ENCODE assay signal across 22 cellular contexts in the genomic region with DNA sequence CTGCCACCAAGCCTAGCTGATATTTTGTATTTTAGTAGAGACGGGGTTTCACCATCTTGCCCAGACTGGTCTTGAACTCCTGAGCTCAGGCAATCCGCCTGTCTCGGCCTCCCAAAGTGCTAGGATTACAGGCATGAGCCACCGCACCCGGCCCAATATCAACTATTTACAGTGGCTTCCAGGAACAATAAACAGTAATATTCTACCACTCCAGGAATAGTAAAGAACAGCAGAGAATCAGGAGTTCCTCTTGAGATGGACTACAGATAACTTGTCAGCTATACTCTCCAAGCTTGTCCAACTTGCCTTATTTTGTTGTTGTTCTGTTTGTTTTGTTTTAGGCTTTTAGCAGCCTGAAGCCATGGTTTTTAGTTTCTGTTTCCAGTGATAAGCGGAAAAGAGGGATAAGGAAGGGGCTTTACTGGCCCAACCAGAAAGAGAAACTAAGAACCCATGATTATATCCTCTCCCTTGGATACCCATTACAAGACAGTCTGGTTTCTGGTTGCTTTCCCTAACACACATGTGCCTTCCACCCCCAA. TPM values are rescaled to one million over a fixed set of nuclear protein-coding genes. Genes with fewer than 3 reads are reported as not detected.
DNase-seq lines count a peak whose midpoint lies in the region; ATAC-seq and TF ChIP-seq lines count a peak whose summit lies in the region.
"Had no signal": no experiment of that assay in that cellular context is flagged by ENCODE, and none has a peak within 500 bp of the region (broad histone marks: within the 10 kb centered on the region; RNA-seq: fewer than 3 reads in every experiment).

No MANE protein-coding gene starts in this region.

- no peak overlapping the region for H3K23ac ChIP-seq in mesenchymal stem cell (ENCODE audit: low read length in 2 of 2)

- H3K79me1 ChIP-seq in mesenchymal stem cell (replicated peaks; ENCODE audit: low read length, poor library complexity, severe bottlenecking), result no peaks in the 10 kb centered on the region

- H3K36me3 Mint-ChIP-seq in activated naive CD4-positive, alpha-beta T cell treated with anti-CD3 and anti-CD28 coated beads, Interleukin-2, amount 50 U/mL, for 24 hours, result peaks cover 32% of the 10 kb centered on the region
- peaks cover 59% of the 10 kb centered on the region for H3K36me3 Mint-ChIP-seq in activated T-helper 1 cell treated with anti-CD3 and anti-CD28 coated beads, Interleukin-12 subunit alpha, Interleukin-12 subunit beta, Interleukin-2, Interleukin-4 antibody, amounts not matched to agents 30 ng/mL and 10 ng/mL and 1 ng/mL, durations not matched to agents 14 hours and 24 hours and 36 hours (ENCODE audit: low read depth)

- H3K18ac ChIP-seq in mesenchymal stem cell (ENCODE audit: low read depth in 1 of 2, low read length in 2 of 2), result peak overlapping the region in 1 of 2 experiments; percentile 43

- TF ChIP-seq POLR2A in uterus (IDR thresholded peaks at IDR 0.05) (no peak), body of pancreas (IDR thresholded peaks at IDR 0.05) (no peak)

- ATAC-seq in HG03139 (IDR thresholded peaks at IDR 0.05; ENCODE audit: unreplicated experiment) (no peak), body of pancreas (no peak)

- H3K36me3 ChIP-seq in mesenchymal stem cell (ENCODE audit: control insufficient read depth in 1 of 2, insufficient read depth in 2 of 2, low read depth in 1 of 2, low read length in 2 of 2), result peaks cover 4 to 16% of the 10 kb centered on the region in 2 experiments
- no peaks in the 10 kb centered on the region for H3K36me3 ChIP-seq in uterus
- no peaks in the 10 kb centered on the region for H3K36me3 ChIP-seq in body of pancreas (replicated peaks in 1 of 2; ENCODE audit: insufficient read depth in 1 of 2, low read depth in 2 of 2)
- H3K36me3 ChIP-seq: cardiac muscle cell had no signal

- no peak overlapping the region for H2BK15ac ChIP-seq in mesenchymal stem cell (ENCODE audit: low read depth, poor library complexity, severe bottlenecking)

- H3K14ac ChIP-seq in mesenchymal stem cell (ENCODE audit: low read length in 2 of 2), result no peak overlapping the region

- H3K9ac ChIP-seq in mesenchymal stem cell (ENCODE audit: low read length), result no peak overlapping the region

- no peak overlapping the region for H2AK5ac ChIP-seq in mesenchymal stem cell (ENCODE audit: low read length, severe bottlenecking)

- no peak overlapping the region for H4K91ac ChIP-seq in mesenchymal stem cell (ENCODE audit: low read length)

- no peak overlapping the region for H2BK120ac ChIP-seq in mesenchymal stem cell (ENCODE audit: low read depth, low read length)

- H3K4me3 ChIP-seq in mesenchymal stem cell (ENCODE audit: insufficient read depth in 1 of 2, low read depth in 1 of 2, low read length in 2 of 2) (no peak overlapping the region), uterus (no peak overlapping the region), body of pancreas (no peak overlapping the region)
- H3K4me3 ChIP-seq: cardiac muscle cell had no signal

- H2BK5ac ChIP-seq in mesenchymal stem cell (ENCODE audit: low read depth, low read length, poor library complexity, severe bottlenecking), result no peak overlapping the region

- H3K27ac Mint-ChIP-seq in activated naive CD4-positive, alpha-beta T cell treated with anti-CD3 and anti-CD28 coated beads, Interleukin-2, amount 50 U/mL, for 24 hours, result peak overlapping the region; percentile 92
- H3K27ac Mint-ChIP-seq in activated T-helper 1 cell treated with anti-CD3 and anti-CD28 coated beads, Interleukin-12 subunit alpha, Interleukin-12 subunit beta, Interleukin-2, Interleukin-4 antibody, amounts not matched to agents 30 ng/mL and 10 ng/mL and 1 ng/mL, durations not matched to agents 14 hours and 24 hours and 36 hours, result peak overlapping the region; percentile 7

- peak overlapping the region; percentile 19 for H3K4me3 Mint-ChIP-seq in activated naive CD4-positive, alpha-beta T cell treated with anti-CD3 and anti-CD28 coated beads, Interleukin-2, amount 50 U/mL, for 24 hours
- no peak overlapping the region for H3K4me3 Mint-ChIP-seq in activated T-helper 1 cell treated with anti-CD3 and anti-CD28 coated beads, Interleukin-12 subunit alpha, Interleukin-12 subunit beta, Interleukin-2, Interleukin-4 antibody, amounts not matched to agents 30 ng/mL and 10 ng/mL and 1 ng/mL, durations not matched to agents 14 hours and 24 hours and 36 hours

- H3K27me3 ChIP-seq in mesenchymal stem cell (ENCODE audit: control insufficient read depth in 1 of 2, insufficient read depth in 1 of 2, low read length in 2 of 2), result no peaks in the 10 kb centered on the region
- H3K27me3 ChIP-seq in uterus, result no peaks in the 10 kb centered on the region
- no peaks in the 10 kb centered on the region for H3K27me3 ChIP-seq in body of pancreas
- H3K27me3 ChIP-seq: cardiac muscle cell had no signal

- intact Hi-C loops in activated T-helper 1 cell treated with anti-CD3 and anti-CD28 coated beads, Interleukin-12 subunit alpha, Interleukin-12 subunit beta, Interleukin-2, Interleukin-4 antibody, amounts not matched to agents 30 ng/mL and 10 ng/mL and 1 ng/mL, durations not matched to agents 14 hours and 24 hours and 36 hours (cut with micrococcal nuclease), result no loop called here
- intact Hi-C loops in uterus (cut with DNase I; ENCODE audit: low total_unique reads) (no loop called here), body of pancreas (cut with DNase I) (no loop called here)

- no peak overlapping the region for H3K27ac ChIP-seq in mesenchymal stem cell (ENCODE audit: low read length, poor library complexity, severe bottlenecking)
- H3K27ac ChIP-seq in uterus, result peak overlapping the region; percentile 29 to 41
- peak overlapping the region in 1 of 4 donors; percentile 20 for H3K27ac ChIP-seq in body of pancreas
- H3K27ac ChIP-seq: cardiac muscle cell had no signal

- peak overlapping the region; percentile 42 for H4K8ac ChIP-seq in mesenchymal stem cell (ENCODE audit: low read length)

- WGBS in mesenchymal stem cell, result 67% methylated on average over 4 of the region's 6 CpGs
- WGBS in body of pancreas, 2 donors, result 75 to 79% methylated on average over 6 of the region's 6 CpGs

- no peak overlapping the region for H2AFZ ChIP-seq in mesenchymal stem cell (ENCODE audit: low read depth, low read length)

- no peak for DNase-seq in activated naive CD4-positive, alpha-beta T cell treated with Interleukin-2 at 50 U/mL for 16 hours
- DNase-seq in activated T-helper 1 cell treated with anti-CD3 and anti-CD28 coated beads, Interleukin-12 subunit alpha, Interleukin-12 subunit beta, Interleukin-2, Interleukin-4 antibody, amounts not matched to agents 30 ng/mL and 10 ng/mL and 1 ng/mL, durations not matched to agents 14 hours and 24 hours and 36 hours (ENCODE audit: low spot score), result no peak
- DNase-seq in mesenchymal stem cell (peak; percentile 64), uterus (no peak), body of pancreas (no peak), SW480 (ENCODE audit: low spot score) (no peak)
- DNase-seq: activated CD4-positive, alpha-beta T cell treated with anti-CD3 and anti-CD28 coated beads for 48 hours; amniotic stem cell; Caco-2; dermis blood vessel endothelial cell; MM.1S; NCI-H1436 treated with DMSO at 0.1 percent for 48 hours; NCI-H774; occipital lobe; OCI-M1; SHP77 treated with DMSO at 0.1 percent for 48 hours; stimulated activated CD4-positive, alpha-beta T cell treated with anti-CD3 and anti-CD28 coated beads, Interleukin-4, amount 100 ng/mL, for 4 hours; substantia nigra; T-helper 1 cell had no signal

- no peak overlapping the region for H2BK12ac ChIP-seq in mesenchymal stem cell (ENCODE audit: low read length in 2 of 2)

- H3K27me3 Mint-ChIP-seq in activated naive CD4-positive, alpha-beta T cell treated with anti-CD3 and anti-CD28 coated beads, Interleukin-2, amount 50 U/mL, for 24 hours, result no peaks in the 10 kb centered on the region
- H3K27me3 Mint-ChIP-seq in activated T-helper 1 cell treated with anti-CD3 and anti-CD28 coated beads, Interleukin-12 subunit alpha, Interleukin-12 subunit beta, Interleukin-2, Interleukin-4 antibody, amounts not matched to agents 30 ng/mL and 10 ng/mL and 1 ng/mL, durations not matched to agents 14 hours and 24 hours and 36 hours (ENCODE audit: insufficient read depth), result no peaks in the 10 kb centered on the region

- TF ChIP-seq CTCF in uterus (IDR thresholded peaks at IDR 0.05), result no peak
- TF ChIP-seq CTCF in body of pancreas (IDR thresholded peaks at IDR 0.05), result no peak

- no peak overlapping the region for H3K4me2 ChIP-seq in mesenchymal stem cell (ENCODE audit: low read length, poor library complexity, severe bottlenecking)

- peaks cover 86% of the 10 kb centered on the region for H3K4me1 Mint-ChIP-seq in activated naive CD4-positive, alpha-beta T cell treated with anti-CD3 and anti-CD28 coated beads, Interleukin-2, amount 50 U/mL, for 24 hours
- peaks cover 75% of the 10 kb centered on the region for H3K4me1 Mint-ChIP-seq in activated T-helper 1 cell treated with anti-CD3 and anti-CD28 coated beads, Interleukin-12 subunit alpha, Interleukin-12 subunit beta, Interleukin-2, Interleukin-4 antibody, amounts not matched to agents 30 ng/mL and 10 ng/mL and 1 ng/mL, durations not matched to agents 14 hours and 24 hours and 36 hours (ENCODE audit: low read depth)

- H3K4me1 ChIP-seq in mesenchymal stem cell (ENCODE audit: control insufficient read depth, insufficient read depth, low read depth, low read length) (no peaks in the 10 kb centered on the region), uterus (peaks cover 8 to 14% of the 10 kb centered on the region in 2 donors), body of pancreas (peaks cover 52% of the 10 kb centered on the region)
- H3K4me1 ChIP-seq: Caco-2 had no signal

- H3K4ac ChIP-seq in mesenchymal stem cell (ENCODE audit: low read depth in 1 of 2, low read length in 2 of 2), result no peak overlapping the region

- no peaks in the 10 kb centered on the region for H3K9me3 ChIP-seq in mesenchymal stem cell (ENCODE audit: control insufficient read depth, low read length)
- no peaks in the 10 kb centered on the region for H3K9me3 ChIP-seq in uterus
- no peaks in the 10 kb centered on the region for H3K9me3 ChIP-seq in body of pancreas
- H3K9me3 ChIP-seq: Caco-2 had no signal

- H3K9me3 Mint-ChIP-seq in activated naive CD4-positive, alpha-beta T cell treated with anti-CD3 and anti-CD28 coated beads, Interleukin-2, amount 50 U/mL, for 24 hours, result no peaks in the 10 kb centered on the region
- no peaks in the 10 kb centered on the region for H3K9me3 Mint-ChIP-seq in activated T-helper 1 cell treated with anti-CD3 and anti-CD28 coated beads, Interleukin-12 subunit alpha, Interleukin-12 subunit beta, Interleukin-2, Interleukin-4 antibody, amounts not matched to agents 30 ng/mL and 10 ng/mL and 1 ng/mL, durations not matched to agents 14 hours and 24 hours and 36 hours

RNA-seq across cellular contexts. Expression of a gene that starts 36.8 kb away (rescaled TPM):
- 59.2 and 64.1 TPM in 2 replicates for total RNA-seq in activated T-helper 1 cell treated with anti-CD3 and anti-CD28 coated beads, Interleukin-12 subunit alpha, Interleukin-12 subunit beta, Interleukin-2, Interleukin-4 antibody, amounts not matched to agents 30 ng/mL and 10 ng/mL and 1 ng/mL, durations not matched to agents 14 hours and 24 hours and 36 hours
- polyA plus RNA-seq in mesenchymal stem cell (2013, experiment 1 of 2), result 15.6 TPM
- polyA plus RNA-seq in mesenchymal stem cell (2013, experiment 2 of 2), result 14.8 TPM
- 10 to 100 TPM; 15.9 to 79.4 (median 44.8) TPM for total RNA-seq in uterus
- 10 to 100 TPM; 27.4 to 38.7 TPM for total RNA-seq in body of pancreas
